In genomic region chr20:23397961-23398360, GRCh38 we compare ENCODE assay signal across 13 cellular contexts. TPM values are rescaled to one million over a fixed set of nuclear protein-coding genes. Genes with fewer than 3 reads are reported as not detected.
A peak's percentile ranks its signal among the peaks of the same experiment; 100 is the strongest.
DNase-seq lines count a peak whose midpoint lies in the region; ATAC-seq, FAIRE-seq and TF ChIP-seq lines count a peak whose summit lies in the region.
"Had no signal": no experiment of that assay in that cellular context is flagged by ENCODE, and none has a peak within 500 bp of the region (broad histone marks: within the 10 kb centered on the region; RNA-seq: fewer than 3 reads in every experiment).

No MANE protein-coding gene starts in this region.

- peak; percentile 29 to 84 (median 75) for ATAC-seq in right lobe of liver
- ATAC-seq in HepG2 = no peak
- peak in 3 of 4 donors; percentile 28 to 69 (median 57) for ATAC-seq in heart left ventricle
- ATAC-seq in upper lobe of right lung = peak; percentile 45
- no peak for ATAC-seq in GM19324 (IDR thresholded peaks at IDR 0.05; ENCODE audit: low FRiP score, unreplicated experiment)
- ATAC-seq in HG02759 (IDR thresholded peaks at IDR 0.05; ENCODE audit: unreplicated experiment) = no peak

- H3K27me3 ChIP-seq in right lobe of liver (no peaks in the 10 kb centered on the region), HepG2 (ENCODE audit: control insufficient read depth in 1 of 2, insufficient read depth in 2 of 2, low read length in 2 of 2) (no peaks in the 10 kb centered on the region), heart left ventricle (no peaks in the 10 kb centered on the region), upper lobe of right lung (no peaks in the 10 kb centered on the region)

- H3K4me1 Mint-ChIP-seq in activated T-helper 1 cell treated with anti-CD3 and anti-CD28 coated beads, Interleukin-12 subunit alpha, Interleukin-12 subunit beta, Interleukin-2, Interleukin-4 antibody, amounts not matched to agents 30 ng/mL and 10 ng/mL and 1 ng/mL, durations not matched to agents 14 hours and 24 hours and 36 hours (ENCODE audit: low read depth) = peaks cover 60% of the 10 kb centered on the region

- H3K36me3 Mint-ChIP-seq in activated T-helper 1 cell treated with anti-CD3 and anti-CD28 coated beads, Interleukin-12 subunit alpha, Interleukin-12 subunit beta, Interleukin-2, Interleukin-4 antibody, amounts not matched to agents 30 ng/mL and 10 ng/mL and 1 ng/mL, durations not matched to agents 14 hours and 24 hours and 36 hours (ENCODE audit: low read depth) = peaks cover 30% of the 10 kb centered on the region

- H2AFZ ChIP-seq in HepG2 (ENCODE audit: low read length) = no peak overlapping the region

- H3K9me3 Mint-ChIP-seq in activated T-helper 1 cell treated with anti-CD3 and anti-CD28 coated beads, Interleukin-12 subunit alpha, Interleukin-12 subunit beta, Interleukin-2, Interleukin-4 antibody, amounts not matched to agents 30 ng/mL and 10 ng/mL and 1 ng/mL, durations not matched to agents 14 hours and 24 hours and 36 hours = no peaks in the 10 kb centered on the region
- H3K9me3 Mint-ChIP-seq: CD4-positive, alpha-beta memory T cell had no signal

- H3K27ac Mint-ChIP-seq in activated T-helper 1 cell treated with anti-CD3 and anti-CD28 coated beads, Interleukin-12 subunit alpha, Interleukin-12 subunit beta, Interleukin-2, Interleukin-4 antibody, amounts not matched to agents 30 ng/mL and 10 ng/mL and 1 ng/mL, durations not matched to agents 14 hours and 24 hours and 36 hours = peak overlapping the region; percentile 80

- no peak for TF ChIP-seq POLR2A in right lobe of liver (IDR thresholded peaks at IDR 0.05)
- TF ChIP-seq POLR2A in HepG2 (IDR thresholded peaks at IDR 0.05; ENCODE audit: insufficient read depth in 1 of 2, low read depth in 2 of 2, low read length in 2 of 2) = no peak
- TF ChIP-seq POLR2A in heart left ventricle (IDR thresholded peaks at IDR 0.05) = no peak

- H3K4me1 ChIP-seq in right lobe of liver (no peaks in the 10 kb centered on the region), HepG2 (ENCODE audit: insufficient read depth, low read length) (no peaks in the 10 kb centered on the region), heart left ventricle (peaks cover 0 to 44% (median 28%) of the 10 kb centered on the region in 12 donors), upper lobe of right lung (peaks cover 10% of the 10 kb centered on the region)

- DNase-seq in right lobe of liver = no peak
- DNase-seq in HepG2 (ENCODE audit: low spot score) = no peak
- no peak for DNase-seq in activated T-helper 1 cell treated with anti-CD3 and anti-CD28 coated beads, Interleukin-12 subunit alpha, Interleukin-12 subunit beta, Interleukin-2, Interleukin-4 antibody, amounts not matched to agents 30 ng/mL and 10 ng/mL and 1 ng/mL, durations not matched to agents 14 hours and 24 hours and 36 hours (ENCODE audit: low spot score)
- DNase-seq in heart left ventricle = peak in 1 of 5 donors; percentile 25
- no peak for DNase-seq in upper lobe of right lung
- no peak for DNase-seq in NCI-H226
- DNase-seq: CD4-positive, alpha-beta memory T cell; NCI-H1436; SHP77 treated with DMSO at 0.1 percent for 48 hours had no signal

- H3K4me3 ChIP-seq in right lobe of liver = no peak overlapping the region
- no peak overlapping the region for H3K4me3 ChIP-seq in HepG2 (replicated peaks in 1 of 3; ENCODE audit: insufficient read depth in 1 of 3, low read depth in 2 of 3, low read length in 3 of 3)
- H3K4me3 ChIP-seq in heart left ventricle = no peak overlapping the region
- no peak overlapping the region for H3K4me3 ChIP-seq in upper lobe of right lung

- H3K4me3 Mint-ChIP-seq in activated T-helper 1 cell treated with anti-CD3 and anti-CD28 coated beads, Interleukin-12 subunit alpha, Interleukin-12 subunit beta, Interleukin-2, Interleukin-4 antibody, amounts not matched to agents 30 ng/mL and 10 ng/mL and 1 ng/mL, durations not matched to agents 14 hours and 24 hours and 36 hours = peak overlapping the region; percentile 76
- H3K4me3 Mint-ChIP-seq: CD4-positive, alpha-beta memory T cell had no signal

- no peak for FAIRE-seq in HepG2 (lab: Jason Lieb, UNC)

- TF ChIP-seq EP300 in HepG2 (IDR thresholded peaks at IDR 0.05; ENCODE audit: low read depth in 2 of 2, low read length in 2 of 2) (no peak), HepG2 (CRISPR knock-in tag; IDR thresholded peaks at IDR 0.05; ENCODE audit: borderline replicate concordance) (no peak)

- BruUV-seq in HepG2 (replicated peaks; lab: Mats Ljungman, UMichigan) = no TSS peak

- peaks cover 0 to 12% (median 5%) of the 10 kb centered on the region in 4 donors for H3K36me3 ChIP-seq in right lobe of liver
- H3K36me3 ChIP-seq in HepG2 (replicated peaks in 1 of 2; ENCODE audit: control insufficient read depth in 1 of 2, insufficient read depth in 2 of 2, low read length in 2 of 2) = peaks cover 29 to 69% of the 10 kb centered on the region in 2 experiments
- H3K36me3 ChIP-seq in heart left ventricle = peaks cover 0 to 60% (median 40%) of the 10 kb centered on the region in 9 donors
- peaks cover 21% of the 10 kb centered on the region for H3K36me3 ChIP-seq in upper lobe of right lung

- no peak overlapping the region for H3K27ac ChIP-seq in right lobe of liver
- H3K27ac ChIP-seq in HepG2 (ENCODE audit: extremely low read length, insufficient read depth, low read length) = no peak overlapping the region
- peak overlapping the region in 4 of 12 donors; percentile 4 to 80 (median 14) for H3K27ac ChIP-seq in heart left ventricle
- H3K27ac ChIP-seq in upper lobe of right lung = no peak overlapping the region

- H3K9me3 ChIP-seq in right lobe of liver = no peaks in the 10 kb centered on the region
- H3K9me3 ChIP-seq in HepG2 (ENCODE audit: low read length) = no peaks in the 10 kb centered on the region
- H3K9me3 ChIP-seq in heart left ventricle = no peaks in the 10 kb centered on the region
- no peaks in the 10 kb centered on the region for H3K9me3 ChIP-seq in upper lobe of right lung

- no peak overlapping the region for H3K9ac ChIP-seq in HepG2 (ENCODE audit: insufficient read depth, low read depth, low read length)

- no peak overlapping the region for H3K4me2 ChIP-seq in HepG2 (ENCODE audit: low read depth, low read length)

- TF ChIP-seq RAD21 in HepG2 (CRISPR knock-in tag; IDR thresholded peaks at IDR 0.05) = no peak

- WGBS in right lobe of liver (ENCODE audit: insufficient coverage, low coverage, low lambda C conversion rate, missing lambda C conversion rate) = 61% methylated on average over 2 of the region's 2 CpGs
- WGBS in HepG2 (ENCODE audit: low lambda C conversion rate) = 98% methylated on average over 2 of the region's 2 CpGs
- WGBS in heart left ventricle, 4 donors = 58 to 74% (median 67%) methylated on average over 2 of the region's 2 CpGs

- CTCF ChIA-PET in HepG2 (lab: Yijun Ruan, JAX; ENCODE audit: low intra/inter-chr PET ratio, low total read pairs) = no interaction called here

- intact Hi-C loops in right lobe of liver (cut with DNase I) (no loop called here), HepG2 (cut with micrococcal nuclease; ENCODE audit: unreplicated experiment) (no loop called here), heart left ventricle (cut with DNase I) (loop anchor here in 1 of 10 donors (5.0 kb wide), 1 partner anchor 36 kb away; the partner anchor contains the start of gene GZF1), upper lobe of right lung (cut with DNase I) (no loop called here)
- intact Hi-C loops in activated T-helper 1 cell treated with anti-CD3 and anti-CD28 coated beads, Interleukin-12 subunit alpha, Interleukin-12 subunit beta, Interleukin-2, Interleukin-4 antibody, amounts not matched to agents 30 ng/mL and 10 ng/mL and 1 ng/mL, durations not matched to agents 14 hours and 24 hours and 36 hours (cut with micrococcal nuclease) = loop anchor here (2.0 kb wide), 1 partner anchor 17 kb away; no protein-coding TSS in a partner anchor

- in situ Hi-C loops in HepG2 (cut with HindIII; ENCODE audit: extremely low pct_ligation_motif_present, low pct_unique_long_range_greater_than_20kb) = no loop called here

- TF ChIP-seq CTCF in right lobe of liver (IDR thresholded peaks at IDR 0.05) = no peak
- TF ChIP-seq CTCF in HepG2 (CRISPR knock-in tag; IDR thresholded peaks at IDR 0.05) = no peak
- no peak for TF ChIP-seq CTCF in heart left ventricle (IDR thresholded peaks at IDR 0.05)
- no peak for TF ChIP-seq CTCF in upper lobe of right lung (IDR thresholded peaks at IDR 0.05)

- H3K27me3 Mint-ChIP-seq in activated T-helper 1 cell treated with anti-CD3 and anti-CD28 coated beads, Interleukin-12 subunit alpha, Interleukin-12 subunit beta, Interleukin-2, Interleukin-4 antibody, amounts not matched to agents 30 ng/mL and 10 ng/mL and 1 ng/mL, durations not matched to agents 14 hours and 24 hours and 36 hours (ENCODE audit: insufficient read depth) = no peaks in the 10 kb centered on the region
- H3K27me3 Mint-ChIP-seq: CD4-positive, alpha-beta memory T cell had no signal

- no peaks in the 10 kb centered on the region for H4K20me1 ChIP-seq in HepG2 (ENCODE audit: insufficient read depth, low read length)

- peaks cover 6% of the 10 kb centered on the region for H3K79me2 ChIP-seq in HepG2 (ENCODE audit: insufficient read depth, low read length)

- POLR2A ChIA-PET in HepG2 (lab: Yijun Ruan, JAX) = no interaction called here

RNA-seq across cellular contexts. Expression of gene NAPB, which starts 23.3 kb away (rescaled TPM):
- total RNA-seq in right lobe of liver (1 to 10 TPM; 3.2 to 5.8 (median 4.9) TPM), HepG2 (2016; rRNA removed; fragmentation: Illumina TruSeq; extraction: Trizol) (9.5 and 15.2 TPM in 2 replicates), heart left ventricle (1 to 10 TPM; 2.8 to 8.4 (median 4.7) TPM), upper lobe of right lung (10.8 TPM)
- 5.7 and 8.3 TPM in 2 replicates for total RNA-seq in HepG2 (2016; cell fraction: cytosol; rRNA removed; fragmentation: Illumina TruSeq; extraction: Trizol; ENCODE audit: low read depth)
- 9.4 and 13.7 TPM in 2 replicates for total RNA-seq in HepG2 (2016; cell fraction: insoluble cytoplasmic fraction; rRNA removed; fragmentation: Illumina TruSeq; extraction: Trizol)
- total RNA-seq in HepG2 (2016; cell fraction: membrane; rRNA removed; fragmentation: Illumina TruSeq; extraction: Trizol) = 5.0 and 5.2 TPM in 2 replicates
- total RNA-seq in HepG2 (2016; cell fraction: nucleus; rRNA removed; fragmentation: Illumina TruSeq; extraction: Trizol) = 31.9 and 36.9 TPM in 2 replicates
- polyA plus RNA-seq in HepG2 (2011; rRNA removed) (16.1 and 16.3 TPM in 2 replicates), heart left ventricle (1 to 10 TPM; 3.5 to 3.7 TPM)
- 3.3 and 5.9 TPM in 2 replicates for polyA plus RNA-seq in HepG2 (2011; cell fraction: cytosol; rRNA removed)
- polyA plus RNA-seq in HepG2 (2011; cell fraction: nucleus; rRNA removed) = 32.8 and 44.6 TPM in 2 replicates
- 17.1 and 18.6 TPM in 2 replicates for polyA plus RNA-seq in HepG2 (2012)
- 0.59 and 0.69 TPM in 2 replicates for polyA plus RNA-seq in HepG2 (2016; cell fraction: cytosol; fragmentation: Illumina TruSeq; extraction: Trizol; ENCODE audit: low read depth)
- polyA plus RNA-seq in HepG2 (2016; cell fraction: insoluble cytoplasmic fraction; fragmentation: Illumina TruSeq; extraction: Trizol; ENCODE audit: low read depth) = 9.7 and 10.6 TPM in 2 replicates
- polyA plus RNA-seq in HepG2 (2016; cell fraction: membrane; fragmentation: Illumina TruSeq; extraction: Trizol; ENCODE audit: low read depth) = 2.0 and 2.7 TPM in 2 replicates
- polyA plus RNA-seq in HepG2 (2016; cell fraction: nucleus; fragmentation: Illumina TruSeq; extraction: Trizol; ENCODE audit: insufficient read depth, low read depth) = 41.0 and 41.3 TPM in 2 replicates
- polyA minus RNA-seq in HepG2 (2011; rRNA and poly(A)+ RNA removed; ENCODE audit: low replicate concordance) = 6.7 and 8.6 TPM in 2 replicates
- polyA minus RNA-seq in HepG2 (2011; cell fraction: cytosol; rRNA and poly(A)+ RNA removed) = 2.5 and 5.2 TPM in 2 replicates
- polyA minus RNA-seq in HepG2 (2011; cell fraction: nucleus; rRNA and poly(A)+ RNA removed) = 82.9 and 91.0 TPM in 2 replicates
- 14.0 and 15.5 TPM in 2 replicates for total RNA-seq in activated T-helper 1 cell treated with anti-CD3 and anti-CD28 coated beads, Interleukin-12 subunit alpha, Interleukin-12 subunit beta, Interleukin-2, Interleukin-4 antibody, amounts not matched to agents 30 ng/mL and 10 ng/mL and 1 ng/mL, durations not matched to agents 14 hours and 24 hours and 36 hours

RNA-seq across cellular contexts. Expression of gene GZF1, which starts 36.0 kb away (rescaled TPM):
- 1 to 10 TPM; 3.5 to 9.6 (median 6.1) TPM for total RNA-seq in right lobe of liver
- total RNA-seq in HepG2 (2016; rRNA removed; fragmentation: Illumina TruSeq; extraction: Trizol) = 26.0 and 26.4 TPM in 2 replicates
- total RNA-seq in HepG2 (2016; cell fraction: cytosol; rRNA removed; fragmentation: Illumina TruSeq; extraction: Trizol; ENCODE audit: low read depth) = 1.9 and 2.6 TPM in 2 replicates
- 22.9 and 24.5 TPM in 2 replicates for total RNA-seq in HepG2 (2016; cell fraction: insoluble cytoplasmic fraction; rRNA removed; fragmentation: Illumina TruSeq; extraction: Trizol)
- total RNA-seq in HepG2 (2016; cell fraction: membrane; rRNA removed; fragmentation: Illumina TruSeq; extraction: Trizol) = 8.6 and 9.9 TPM in 2 replicates
- total RNA-seq in HepG2 (2016; cell fraction: nucleus; rRNA removed; fragmentation: Illumina TruSeq; extraction: Trizol) = 19.0 and 22.5 TPM in 2 replicates
- 16.9 and 21.9 TPM in 2 replicates for polyA plus RNA-seq in HepG2 (2011; rRNA removed)
- 9.4 and 15.6 TPM in 2 replicates for polyA plus RNA-seq in HepG2 (2011; cell fraction: cytosol; rRNA removed)
- polyA plus RNA-seq in HepG2 (2011; cell fraction: nucleus; rRNA removed) = 66.6 and 67.6 TPM in 2 replicates
- polyA plus RNA-seq in HepG2 (2012) = 9.0 and 9.7 TPM in 2 replicates
- 0.93 and 1.7 TPM in 2 replicates for polyA plus RNA-seq in HepG2 (2016; cell fraction: cytosol; fragmentation: Illumina TruSeq; extraction: Trizol; ENCODE audit: low read depth)
- polyA plus RNA-seq in HepG2 (2016; cell fraction: insoluble cytoplasmic fraction; fragmentation: Illumina TruSeq; extraction: Trizol; ENCODE audit: low read depth) = 14.6 and 15.6 TPM in 2 replicates
- 3.4 and 4.4 TPM in 2 replicates for polyA plus RNA-seq in HepG2 (2016; cell fraction: membrane; fragmentation: Illumina TruSeq; extraction: Trizol; ENCODE audit: low read depth)
- polyA plus RNA-seq in HepG2 (2016; cell fraction: nucleus; fragmentation: Illumina TruSeq; extraction: Trizol; ENCODE audit: insufficient read depth, low read depth) = 27.5 and 33.7 TPM in 2 replicates
- polyA minus RNA-seq in HepG2 (2011; rRNA and poly(A)+ RNA removed; ENCODE audit: low replicate concordance) = 48.6 and 69.0 TPM in 2 replicates
- polyA minus RNA-seq in HepG2 (2011; cell fraction: cytosol; rRNA and poly(A)+ RNA removed) = 17.5 and 22.3 TPM in 2 replicates
- 37.7 and 38.0 TPM in 2 replicates for polyA minus RNA-seq in HepG2 (2011; cell fraction: nucleus; rRNA and poly(A)+ RNA removed)
- 10.6 and 12.6 TPM in 2 replicates for total RNA-seq in activated T-helper 1 cell treated with anti-CD3 and anti-CD28 coated beads, Interleukin-12 subunit alpha, Interleukin-12 subunit beta, Interleukin-2, Interleukin-4 antibody, amounts not matched to agents 30 ng/mL and 10 ng/mL and 1 ng/mL, durations not matched to agents 14 hours and 24 hours and 36 hours
- 10 to 100 TPM; 16.5 to 34.6 (median 27.9) TPM for total RNA-seq in heart left ventricle
- polyA plus RNA-seq in heart left ventricle = 10 to 100 TPM in 1 of 2 donors, 1 to 10 TPM in 1; 8.6 to 15.2 TPM
- total RNA-seq in upper lobe of right lung = 12.5 TPM

RNA-seq across cellular contexts. Expression of gene CSTL1, which starts 41.5 kb away (rescaled TPM):
- total RNA-seq in right lobe of liver = not detected
- not detected in 2 replicates for total RNA-seq in HepG2 (2016; rRNA removed; fragmentation: Illumina TruSeq; extraction: Trizol)
- not detected in 2 replicates for total RNA-seq in HepG2 (2016; cell fraction: cytosol; rRNA removed; fragmentation: Illumina TruSeq; extraction: Trizol; ENCODE audit: low read depth)
- total RNA-seq in HepG2 (2016; cell fraction: insoluble cytoplasmic fraction; rRNA removed; fragmentation: Illumina TruSeq; extraction: Trizol) = not detected in 2 replicates
- total RNA-seq in HepG2 (2016; cell fraction: membrane; rRNA removed; fragmentation: Illumina TruSeq; extraction: Trizol) = not detected in 2 replicates
- total RNA-seq in HepG2 (2016; cell fraction: nucleus; rRNA removed; fragmentation: Illumina TruSeq; extraction: Trizol) = not detected in 2 replicates
- not detected in 2 replicates for polyA plus RNA-seq in HepG2 (2011; rRNA removed)
- not detected in 2 replicates for polyA plus RNA-seq in HepG2 (2011; cell fraction: cytosol; rRNA removed)
- not detected in 2 replicates for polyA plus RNA-seq in HepG2 (2011; cell fraction: nucleus; rRNA removed)
- polyA plus RNA-seq in HepG2 (2012) = not detected in 2 replicates
- not detected in 2 replicates for polyA plus RNA-seq in HepG2 (2016; cell fraction: cytosol; fragmentation: Illumina TruSeq; extraction: Trizol; ENCODE audit: low read depth)
- not detected in 2 replicates for polyA plus RNA-seq in HepG2 (2016; cell fraction: insoluble cytoplasmic fraction; fragmentation: Illumina TruSeq; extraction: Trizol; ENCODE audit: low read depth)
- not detected in 2 replicates for polyA plus RNA-seq in HepG2 (2016; cell fraction: membrane; fragmentation: Illumina TruSeq; extraction: Trizol; ENCODE audit: low read depth)
- polyA plus RNA-seq in HepG2 (2016; cell fraction: nucleus; fragmentation: Illumina TruSeq; extraction: Trizol; ENCODE audit: insufficient read depth, low read depth) = not detected in 2 replicates
- not detected in 2 replicates for polyA minus RNA-seq in HepG2 (2011; rRNA and poly(A)+ RNA removed; ENCODE audit: low replicate concordance)
- not detected in 2 replicates for polyA minus RNA-seq in HepG2 (2011; cell fraction: cytosol; rRNA and poly(A)+ RNA removed)
- polyA minus RNA-seq in HepG2 (2011; cell fraction: nucleus; rRNA and poly(A)+ RNA removed) = not detected in 2 replicates
- total RNA-seq in activated T-helper 1 cell treated with anti-CD3 and anti-CD28 coated beads, Interleukin-12 subunit alpha, Interleukin-12 subunit beta, Interleukin-2, Interleukin-4 antibody, amounts not matched to agents 30 ng/mL and 10 ng/mL and 1 ng/mL, durations not matched to agents 14 hours and 24 hours and 36 hours = not detected in 2 replicates
- total RNA-seq in heart left ventricle = not detected
- not detected for polyA plus RNA-seq in heart left ventricle
- total RNA-seq in upper lobe of right lung = not detected
- total RNA-seq: CD4-positive, alpha-beta memory T cell; mesenteric fat pad; temporal lobe had no signal
- polyA plus RNA-seq: CD4-positive, alpha-beta memory T cell had no signal

RNA-seq across cellular contexts. Expression of gene NXT1, which starts 47.4 kb away (rescaled TPM):
- total RNA-seq in right lobe of liver (10 to 100 TPM in 2 of 6 experiments, 1 to 10 TPM in 4; 3.8 to 11.2 (median 6.1) TPM), HepG2 (2016; rRNA removed; fragmentation: Illumina TruSeq; extraction: Trizol) (65.9 and 69.7 TPM in 2 replicates), heart left ventricle (10 to 100 TPM in 3 of 9 donors, 1 to 10 TPM in 6; 4.2 to 13.8 (median 9.1) TPM), upper lobe of right lung (16.2 TPM)
- total RNA-seq in HepG2 (2016; cell fraction: cytosol; rRNA removed; fragmentation: Illumina TruSeq; extraction: Trizol; ENCODE audit: low read depth) = 33.9 and 44.3 TPM in 2 replicates
- 66.3 and 67.2 TPM in 2 replicates for total RNA-seq in HepG2 (2016; cell fraction: insoluble cytoplasmic fraction; rRNA removed; fragmentation: Illumina TruSeq; extraction: Trizol)
- 44.7 and 63.8 TPM in 2 replicates for total RNA-seq in HepG2 (2016; cell fraction: membrane; rRNA removed; fragmentation: Illumina TruSeq; extraction: Trizol)
- 24.4 and 28.0 TPM in 2 replicates for total RNA-seq in HepG2 (2016; cell fraction: nucleus; rRNA removed; fragmentation: Illumina TruSeq; extraction: Trizol)
- polyA plus RNA-seq in HepG2 (2011; rRNA removed) (35.6 and 40.8 TPM in 2 replicates), heart left ventricle (10 to 100 TPM in 1 of 2 donors, 1 to 10 TPM in 1; 5.7 to 20.1 TPM)
- 43.8 and 47.5 TPM in 2 replicates for polyA plus RNA-seq in HepG2 (2011; cell fraction: cytosol; rRNA removed)
- 14.7 and 15.8 TPM in 2 replicates for polyA plus RNA-seq in HepG2 (2011; cell fraction: nucleus; rRNA removed)
- polyA plus RNA-seq in HepG2 (2012) = 26.7 and 32.9 TPM in 2 replicates
- 18.8 and 30.9 TPM in 2 replicates for polyA plus RNA-seq in HepG2 (2016; cell fraction: cytosol; fragmentation: Illumina TruSeq; extraction: Trizol; ENCODE audit: low read depth)
- 62.5 and 64.4 TPM in 2 replicates for polyA plus RNA-seq in HepG2 (2016; cell fraction: insoluble cytoplasmic fraction; fragmentation: Illumina TruSeq; extraction: Trizol; ENCODE audit: low read depth)
- 26.0 and 39.0 TPM in 2 replicates for polyA plus RNA-seq in HepG2 (2016; cell fraction: membrane; fragmentation: Illumina TruSeq; extraction: Trizol; ENCODE audit: low read depth)
- 41.7 and 47.7 TPM in 2 replicates for polyA plus RNA-seq in HepG2 (2016; cell fraction: nucleus; fragmentation: Illumina TruSeq; extraction: Trizol; ENCODE audit: insufficient read depth, low read depth)
- 25.3 and 27.2 TPM in 2 replicates for polyA minus RNA-seq in HepG2 (2011; rRNA and poly(A)+ RNA removed; ENCODE audit: low replicate concordance)
- polyA minus RNA-seq in HepG2 (2011; cell fraction: cytosol; rRNA and poly(A)+ RNA removed) = 11.5 and 13.4 TPM in 2 replicates
- polyA minus RNA-seq in HepG2 (2011; cell fraction: nucleus; rRNA and poly(A)+ RNA removed) = 8.2 and 10.1 TPM in 2 replicates
- 58.9 and 62.6 TPM in 2 replicates for total RNA-seq in activated T-helper 1 cell treated with anti-CD3 and anti-CD28 coated beads, Interleukin-12 subunit alpha, Interleukin-12 subunit beta, Interleukin-2, Interleukin-4 antibody, amounts not matched to agents 30 ng/mL and 10 ng/mL and 1 ng/mL, durations not matched to agents 14 hours and 24 hours and 36 hours

RNA-seq across cellular contexts. Expression of gene CST11, which starts 54.7 kb away (rescaled TPM):
- total RNA-seq in right lobe of liver (not detected), HepG2 (2016; rRNA removed; fragmentation: Illumina TruSeq; extraction: Trizol) (not detected in 2 replicates), heart left ventricle (not detected), upper lobe of right lung (not detected)
- total RNA-seq in HepG2 (2016; cell fraction: cytosol; rRNA removed; fragmentation: Illumina TruSeq; extraction: Trizol; ENCODE audit: low read depth) = not detected in 2 replicates
- not detected in 2 replicates for total RNA-seq in HepG2 (2016; cell fraction: insoluble cytoplasmic fraction; rRNA removed; fragmentation: Illumina TruSeq; extraction: Trizol)
- not detected in 2 replicates for total RNA-seq in HepG2 (2016; cell fraction: membrane; rRNA removed; fragmentation: Illumina TruSeq; extraction: Trizol)
- total RNA-seq in HepG2 (2016; cell fraction: nucleus; rRNA removed; fragmentation: Illumina TruSeq; extraction: Trizol) = not detected in 2 replicates
- polyA plus RNA-seq in HepG2 (2011; rRNA removed) (not detected in 2 replicates), heart left ventricle (not detected)
- not detected in 2 replicates for polyA plus RNA-seq in HepG2 (2011; cell fraction: cytosol; rRNA removed)
- polyA plus RNA-seq in HepG2 (2011; cell fraction: nucleus; rRNA removed) = not detected in 2 replicates
- polyA plus RNA-seq in HepG2 (2012) = not detected in 2 replicates
- not detected in 2 replicates for polyA plus RNA-seq in HepG2 (2016; cell fraction: cytosol; fragmentation: Illumina TruSeq; extraction: Trizol; ENCODE audit: low read depth)
- not detected in 2 replicates for polyA plus RNA-seq in HepG2 (2016; cell fraction: insoluble cytoplasmic fraction; fragmentation: Illumina TruSeq; extraction: Trizol; ENCODE audit: low read depth)
- not detected in 2 replicates for polyA plus RNA-seq in HepG2 (2016; cell fraction: membrane; fragmentation: Illumina TruSeq; extraction: Trizol; ENCODE audit: low read depth)
- polyA plus RNA-seq in HepG2 (2016; cell fraction: nucleus; fragmentation: Illumina TruSeq; extraction: Trizol; ENCODE audit: insufficient read depth, low read depth) = not detected in 2 replicates
- not detected in 2 replicates for polyA minus RNA-seq in HepG2 (2011; rRNA and poly(A)+ RNA removed; ENCODE audit: low replicate concordance)
- not detected in 2 replicates for polyA minus RNA-seq in HepG2 (2011; cell fraction: cytosol; rRNA and poly(A)+ RNA removed)
- polyA minus RNA-seq in HepG2 (2011; cell fraction: nucleus; rRNA and poly(A)+ RNA removed) = not detected in 2 replicates
- not detected in 2 replicates for total RNA-seq in activated T-helper 1 cell treated with anti-CD3 and anti-CD28 coated beads, Interleukin-12 subunit alpha, Interleukin-12 subunit beta, Interleukin-2, Interleukin-4 antibody, amounts not matched to agents 30 ng/mL and 10 ng/mL and 1 ng/mL, durations not matched to agents 14 hours and 24 hours and 36 hours
- total RNA-seq: CD4-positive, alpha-beta memory T cell; temporal lobe had no signal
- polyA plus RNA-seq: CD4-positive, alpha-beta memory T cell had no signal

Comparison
In these comparisons a context has a peak if more than half of its experiments do, and no peak if none do; other contexts are left out.
1. ATAC-seq: peak in right lobe of liver (4 of 4), heart left ventricle (3 of 4) and upper lobe of right lung (single experiment); none in HepG2 (single experiment), GM19324 (single experiment) and HG02759 (single experiment).